Comparison of ENCODE assay signal across 14 cellular contexts in the genomic region with DNA sequence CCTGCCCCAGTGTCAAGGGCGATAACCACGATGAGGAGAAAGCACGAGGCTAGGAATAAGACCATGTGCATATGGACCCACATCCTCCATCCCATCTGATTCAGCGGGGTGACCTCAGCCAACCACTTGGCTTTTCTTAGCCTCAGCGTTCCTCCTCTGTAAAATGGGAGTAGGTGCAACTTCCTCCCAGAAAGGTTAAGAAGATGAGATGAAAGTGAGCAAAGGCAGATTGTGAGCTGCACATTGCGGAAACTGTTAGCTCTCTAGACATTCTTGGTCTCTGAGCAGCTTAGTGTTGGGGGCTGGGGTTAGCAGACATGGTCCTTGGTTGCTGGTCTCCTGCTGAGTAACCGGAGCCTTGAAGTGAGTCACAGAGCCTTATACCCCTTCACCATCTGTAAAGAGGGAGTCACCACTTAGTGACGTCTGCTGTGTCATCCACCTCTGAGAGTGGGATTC.
DNase-seq lines count a peak whose midpoint lies in the region; ATAC-seq and TF ChIP-seq lines count a peak whose summit lies in the region.
"Had no signal": no experiment of that assay in that cellular context is flagged by ENCODE, and none has a peak within 500 bp of the region (broad histone marks: within the 10 kb centered on the region; RNA-seq: fewer than 3 reads in every experiment).

No MANE protein-coding gene starts in this region.

- no peaks in the 10 kb centered on the region for H3K4me1 Mint-ChIP-seq in activated T-cell treated with anti-CD3 and anti-CD28 coated beads, Interleukin-2, amount 50 U/mL, for 72 hours (ENCODE audit: low read depth)
- peaks cover 18% of the 10 kb centered on the region for H3K4me1 Mint-ChIP-seq in activated T-cell treated with anti-CD3 and anti-CD28 coated beads, Interleukin-2, amount 50 U/mL, for 24 hours (ENCODE audit: low read depth)
- H3K4me1 Mint-ChIP-seq in activated T-helper 17 cell treated with anti-CD3 and anti-CD28 coated beads, Interleukin-2, amount 50 U/mL, for 72 hours = no peaks in the 10 kb centered on the region

- no peaks in the 10 kb centered on the region for H3K36me3 Mint-ChIP-seq in activated T-cell treated with anti-CD3 and anti-CD28 coated beads, Interleukin-2, amount 50 U/mL, for 72 hours (ENCODE audit: insufficient read depth in 2 of 2)
- no peaks in the 10 kb centered on the region for H3K36me3 Mint-ChIP-seq in activated T-cell treated with anti-CD3 and anti-CD28 coated beads, Interleukin-2, amount 50 U/mL, for 24 hours (ENCODE audit: low read depth)
- no peaks in the 10 kb centered on the region for H3K36me3 Mint-ChIP-seq in activated T-helper 17 cell treated with anti-CD3 and anti-CD28 coated beads, Interleukin-2, amount 50 U/mL, for 72 hours (ENCODE audit: low read depth)

- ATAC-seq in activated T-cell treated with anti-CD3 and anti-CD28 coated beads, Interleukin-2, amount 50 U/mL, for 72 hours (replicated peaks in 1 of 2) = peak; percentile 73 to 83
- ATAC-seq in activated T-helper 17 cell treated with anti-CD3 and anti-CD28 coated beads, Interleukin-2, amount 50 U/mL, for 72 hours (replicated peaks) = peak; percentile 72
- ATAC-seq in esophagus mucosa = no peak
- ATAC-seq: heart left ventricle had no signal

- DNase-seq in activated T-cell treated with anti-CD3 and anti-CD28 coated beads, Interleukin-2, amount 50 U/mL, for 72 hours = peak in 1 of 2 donors; percentile 10
- no peak for DNase-seq in activated T-cell treated with anti-CD3 and anti-CD28 coated beads, Interleukin-2, amount 50 U/mL, for 24 hours
- peak; percentile 6 for DNase-seq in fibroblast of villous mesenchyme (ENCODE audit: low read depth)
- DNase-seq in stromal cell of bone marrow (ENCODE audit: low read depth) = peak; percentile 57
- DNase-seq in NCI-H2107 (lab: John Stamatoyannopoulos, UW) = no peak
- DNase-seq in NCI-H2196 (lab: John Stamatoyannopoulos, UW; ENCODE audit: unreplicated experiment) = no peak
- DNase-seq: ACHN, anterior cingulate cortex, heart left ventricle, left ventricle myocardium inferior, SJCRH30 had no signal

- peaks cover 8% of the 10 kb centered on the region for H3K27me3 Mint-ChIP-seq in activated T-cell treated with anti-CD3 and anti-CD28 coated beads, Interleukin-2, amount 50 U/mL, for 72 hours (ENCODE audit: low read depth)
- no peaks in the 10 kb centered on the region for H3K27me3 Mint-ChIP-seq in activated T-cell treated with anti-CD3 and anti-CD28 coated beads, Interleukin-2, amount 50 U/mL, for 24 hours
- peaks cover 3% of the 10 kb centered on the region for H3K27me3 Mint-ChIP-seq in activated T-helper 17 cell treated with anti-CD3 and anti-CD28 coated beads, Interleukin-2, amount 50 U/mL, for 72 hours

- no peak overlapping the region for H3K4me3 Mint-ChIP-seq in activated T-cell treated with anti-CD3 and anti-CD28 coated beads, Interleukin-2, amount 50 U/mL, for 72 hours
- H3K4me3 Mint-ChIP-seq in activated T-cell treated with anti-CD3 and anti-CD28 coated beads, Interleukin-2, amount 50 U/mL, for 24 hours = no peak overlapping the region
- no peak overlapping the region for H3K4me3 Mint-ChIP-seq in activated T-helper 17 cell treated with anti-CD3 and anti-CD28 coated beads, Interleukin-2, amount 50 U/mL, for 72 hours

- H3K27ac Mint-ChIP-seq in activated T-cell treated with anti-CD3 and anti-CD28 coated beads, Interleukin-2, amount 50 U/mL, for 72 hours = no peak overlapping the region
- H3K27ac Mint-ChIP-seq in activated T-cell treated with anti-CD3 and anti-CD28 coated beads, Interleukin-2, amount 50 U/mL, for 24 hours = no peak overlapping the region
- H3K27ac Mint-ChIP-seq in activated T-helper 17 cell treated with anti-CD3 and anti-CD28 coated beads, Interleukin-2, amount 50 U/mL, for 72 hours = no peak overlapping the region

- no peaks in the 10 kb centered on the region for H3K9me3 Mint-ChIP-seq in activated T-cell treated with anti-CD3 and anti-CD28 coated beads, Interleukin-2, amount 50 U/mL, for 72 hours
- no peaks in the 10 kb centered on the region for H3K9me3 Mint-ChIP-seq in activated T-cell treated with anti-CD3 and anti-CD28 coated beads, Interleukin-2, amount 50 U/mL, for 24 hours
- no peaks in the 10 kb centered on the region for H3K9me3 Mint-ChIP-seq in activated T-helper 17 cell treated with anti-CD3 and anti-CD28 coated beads, Interleukin-2, amount 50 U/mL, for 72 hours

- no peak for TF ChIP-seq CTCF in fibroblast of villous mesenchyme (IDR thresholded peaks at IDR 0.05; ENCODE audit: insufficient read depth, low read depth, low read length)

- no peak overlapping the region for H3K4me3 ChIP-seq in fibroblast of villous mesenchyme (ENCODE audit: low read depth, low read length)
- H3K4me3 ChIP-seq: heart left ventricle, left ventricle myocardium inferior, SJCRH30, tibial nerve had no signal

Comparison
In these comparisons a context has a peak if more than half of its experiments do, and no peak if none do; other contexts are left out.
1. DNase-seq: peak in fibroblast of villous mesenchyme (single experiment) and stromal cell of bone marrow (single experiment); none in activated T-cell treated with anti-CD3 and anti-CD28 coated beads, Interleukin-2, amount 50 U/mL, for 24 hours (single experiment), NCI-H2107 (single experiment) and NCI-H2196 (single experiment).